Comparison of ENCODE assay signal across 9 cellular contexts in the genomic region with DNA sequence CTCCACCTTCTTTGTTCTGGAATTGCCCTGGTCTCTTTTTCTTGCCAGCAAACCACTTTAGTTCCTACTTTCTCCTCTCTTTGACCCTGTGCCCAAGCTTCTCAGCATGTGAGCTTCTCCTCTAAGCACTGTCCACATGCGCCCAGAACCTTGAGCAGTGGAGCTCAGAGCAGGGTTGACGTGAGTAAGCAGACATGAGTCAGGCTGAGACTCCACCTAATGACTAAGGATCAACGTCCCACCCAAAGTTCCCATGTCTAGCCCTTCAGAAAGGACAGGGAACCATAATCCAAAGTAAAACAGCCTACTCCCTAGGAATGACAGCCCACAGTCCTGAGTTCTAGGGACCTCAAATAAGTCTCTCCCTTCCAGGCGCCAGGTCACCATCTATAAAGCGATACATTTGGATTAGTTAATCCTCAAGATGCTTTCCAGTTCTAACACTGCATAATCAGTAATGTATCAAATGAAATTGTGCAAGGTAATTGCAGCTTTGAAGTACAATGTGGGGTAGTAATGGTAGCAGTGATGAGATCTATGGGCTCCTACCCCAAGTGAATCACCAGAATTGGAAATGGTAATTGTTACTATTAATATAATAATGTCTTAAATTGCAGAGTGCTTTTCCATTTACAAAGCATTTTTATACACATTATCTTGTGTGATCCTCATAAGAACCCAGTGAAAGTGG. TPM values are rescaled to one million over a fixed set of nuclear protein-coding genes. Genes with fewer than 3 reads are reported as not detected.
DNase-seq lines count a peak whose midpoint lies in the region; ATAC-seq, FAIRE-seq and TF ChIP-seq lines count a peak whose summit lies in the region.
"Had no signal": no experiment of that assay in that cellular context is flagged by ENCODE, and none has a peak within 500 bp of the region (broad histone marks: within the 10 kb centered on the region; RNA-seq: fewer than 3 reads in every experiment).

No MANE protein-coding gene starts in this region.

- POLR2A ChIA-PET in SK-N-SH (lab: Yijun Ruan, JAX), result no interaction called here

- H3K4me1 ChIP-seq in SK-N-SH (ENCODE audit: control insufficient read depth in 1 of 2, insufficient read depth in 2 of 2, low read depth in 1 of 2, low read length in 1 of 2), result peaks cover 8 to 19% of the 10 kb centered on the region in 2 experiments; a peak in 2 of 4 replicates
- H3K4me1 ChIP-seq in skeletal muscle tissue (ENCODE audit: control insufficient read depth in 3 of 3, insufficient read depth in 3 of 3, low read length in 3 of 3), result peaks cover 42 to 53% (median 46%) of the 10 kb centered on the region in 3 donors

- H3K27me3 ChIP-seq in SK-N-SH (ENCODE audit: insufficient read depth) (no peaks in the 10 kb centered on the region), skeletal muscle tissue (ENCODE audit: control insufficient read depth in 3 of 3, insufficient read depth in 3 of 3, low read length in 3 of 3) (no peaks in the 10 kb centered on the region)

- H3F3A ChIP-seq in SK-N-SH (replicated peaks; ENCODE audit: insufficient read depth), result peaks cover 13% of the 10 kb centered on the region

- TF ChIP-seq RAD21 in SK-N-SH (IDR thresholded peaks at IDR 0.05; ENCODE audit: low read length), result no peak

- DNase-seq in H4 (ENCODE audit: low spot score), result peak; percentile 60
- DNase-seq in SK-N-SH, result no peak
- peak; percentile 93 for DNase-seq in fibroblast of villous mesenchyme (ENCODE audit: low read depth)
- DNase-seq in GM12891 (ENCODE audit: insufficient read length, low spot score), result no peak
- DNase-seq: H9 had no signal

- H3K36me3 ChIP-seq in SK-N-SH (replicated peaks in 1 of 2; ENCODE audit: control insufficient read depth in 1 of 2, insufficient read depth in 2 of 2, low read length in 1 of 2) (peaks cover 0 to 6% of the 10 kb centered on the region in 2 experiments), skeletal muscle tissue (ENCODE audit: control insufficient read depth in 3 of 3, insufficient read depth in 3 of 3, low read length in 3 of 3) (no peaks in the 10 kb centered on the region)

- H4K20me1 ChIP-seq in SK-N-SH (ENCODE audit: insufficient read depth), result no peaks in the 10 kb centered on the region

- no peak for FAIRE-seq in GM12891 (lab: Jason Lieb, UNC)

- peak overlapping the region; percentile 52; the same call in 1 of the 2 replicates for H2AFZ ChIP-seq in SK-N-SH (ENCODE audit: low read depth)

- H3K27ac ChIP-seq in SK-N-SH (ENCODE audit: low read depth in 2 of 2, low read length in 1 of 2) (peak overlapping the region in 1 of 2 experiments; percentile 84; a peak in 2 of 4 replicates), skeletal muscle tissue (ENCODE audit: low read depth, low read length) (peak overlapping the region; percentile 28)

- ATAC-seq in GM21737 (IDR thresholded peaks at IDR 0.05; ENCODE audit: unreplicated experiment) (no peak), HG03520 (IDR thresholded peaks at IDR 0.05; ENCODE audit: unreplicated experiment) (no peak), GM21786 (IDR thresholded peaks at IDR 0.05; ENCODE audit: unreplicated experiment) (no peak)

- no peak overlapping the region for H3K4me3 ChIP-seq in SK-N-SH (ENCODE audit: low read depth in 2 of 2, low read length in 1 of 2)
- H3K4me3 ChIP-seq in fibroblast of villous mesenchyme (ENCODE audit: low read depth, low read length), result no peak overlapping the region
- no peak overlapping the region for H3K4me3 ChIP-seq in skeletal muscle tissue (ENCODE audit: low read length in 3 of 3)

- TF ChIP-seq POLR2A in GM12891 (IDR thresholded peaks at IDR 0.05; ENCODE audit: low read depth, low read length), result no peak

- H3K9me3 ChIP-seq in SK-N-SH, result no peaks in the 10 kb centered on the region
- no peaks in the 10 kb centered on the region for H3K9me3 ChIP-seq in skeletal muscle tissue (ENCODE audit: control insufficient read depth in 3 of 3, low read length in 3 of 3)

- H3K9ac ChIP-seq in SK-N-SH, result peak overlapping the region; percentile 12; the same call in 1 of the 2 replicates
- H3K9ac ChIP-seq in skeletal muscle tissue (ENCODE audit: low read depth in 1 of 3, low read length in 3 of 3), result no peak overlapping the region

- TF ChIP-seq EP300 in SK-N-SH (IDR thresholded peaks at IDR 0.05; ENCODE audit: borderline replicate concordance in 1 of 2, low read depth in 1 of 2, low read length in 1 of 2), result no peak

- H3K9me2 ChIP-seq in SK-N-SH, result no peaks in the 10 kb centered on the region

- H3K79me2 ChIP-seq in SK-N-SH (ENCODE audit: insufficient read depth), result peaks cover 22% of the 10 kb centered on the region; the same call in 1 of the 2 replicates

- H3K4me2 ChIP-seq in SK-N-SH, result 0 out of 2 replicates have a peak overlapping the region, but pooled peaks have one; percentile 28

- WGBS in SK-N-SH (ENCODE audit: low lambda C conversion rate), result 47% methylated on average over 5 of the region's 5 CpGs

- CTCF ChIA-PET in SK-N-SH (lab: Yijun Ruan, JAX), result no interaction called here

- TF ChIP-seq CTCF in SK-N-SH (IDR thresholded peaks at IDR 0.05) (no peak), fibroblast of villous mesenchyme (IDR thresholded peaks at IDR 0.05; ENCODE audit: insufficient read depth, low read depth, low read length) (no peak)

TF ChIP-seq in SK-N-SH, 30 proteins besides CTCF, POLR2A, EP300 and RAD21 (continues in another document):
- TF ChIP-seq, protein P1, sequence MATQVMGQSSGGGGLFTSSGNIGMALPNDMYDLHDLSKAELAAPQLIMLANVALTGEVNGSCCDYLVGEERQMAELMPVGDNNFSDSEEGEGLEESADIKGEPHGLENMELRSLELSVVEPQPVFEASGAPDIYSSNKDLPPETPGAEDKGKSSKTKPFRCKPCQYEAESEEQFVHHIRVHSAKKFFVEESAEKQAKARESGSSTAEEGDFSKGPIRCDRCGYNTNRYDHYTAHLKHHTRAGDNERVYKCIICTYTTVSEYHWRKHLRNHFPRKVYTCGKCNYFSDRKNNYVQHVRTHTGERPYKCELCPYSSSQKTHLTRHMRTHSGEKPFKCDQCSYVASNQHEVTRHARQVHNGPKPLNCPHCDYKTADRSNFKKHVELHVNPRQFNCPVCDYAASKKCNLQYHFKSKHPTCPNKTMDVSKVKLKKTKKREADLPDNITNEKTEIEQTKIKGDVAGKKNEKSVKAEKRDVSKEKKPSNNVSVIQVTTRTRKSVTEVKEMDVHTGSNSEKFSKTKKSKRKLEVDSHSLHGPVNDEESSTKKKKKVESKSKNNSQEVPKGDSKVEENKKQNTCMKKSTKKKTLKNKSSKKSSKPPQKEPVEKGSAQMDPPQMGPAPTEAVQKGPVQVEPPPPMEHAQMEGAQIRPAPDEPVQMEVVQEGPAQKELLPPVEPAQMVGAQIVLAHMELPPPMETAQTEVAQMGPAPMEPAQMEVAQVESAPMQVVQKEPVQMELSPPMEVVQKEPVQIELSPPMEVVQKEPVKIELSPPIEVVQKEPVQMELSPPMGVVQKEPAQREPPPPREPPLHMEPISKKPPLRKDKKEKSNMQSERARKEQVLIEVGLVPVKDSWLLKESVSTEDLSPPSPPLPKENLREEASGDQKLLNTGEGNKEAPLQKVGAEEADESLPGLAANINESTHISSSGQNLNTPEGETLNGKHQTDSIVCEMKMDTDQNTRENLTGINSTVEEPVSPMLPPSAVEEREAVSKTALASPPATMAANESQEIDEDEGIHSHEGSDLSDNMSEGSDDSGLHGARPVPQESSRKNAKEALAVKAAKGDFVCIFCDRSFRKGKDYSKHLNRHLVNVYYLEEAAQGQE (IDR thresholded peaks at IDR 0.05; ENCODE audit: low read depth, low read length), result 0 out of 2 replicates have a peak, but pooled peaks have one; percentile 21
- TF ChIP-seq EZH2phosphoT487 (IDR thresholded peaks at IDR 0.05; ENCODE audit: borderline replicate concordance, low read depth) (no peak), YY1 (IDR thresholded peaks at IDR 0.05; ENCODE audit: low read depth) (no peak), FOSL2 (IDR thresholded peaks at IDR 0.05; ENCODE audit: borderline replicate concordance, low read depth) (peak; percentile 79), FOXM1 (IDR thresholded peaks at IDR 0.05; ENCODE audit: low read depth) (no peak)

TF ChIP-seq in GM12891, 5 proteins besides CTCF, POLR2A, EP300 and RAD21:
- no peak for TF ChIP-seq TAF1 (IDR thresholded peaks at IDR 0.05; ENCODE audit: low read depth, low read length)
- TF ChIP-seq POLR2AphosphoS5 (IDR thresholded peaks at IDR 0.05; ENCODE audit: low read depth, low read length), result no peak
- TF ChIP-seq PAX5 (IDR thresholded peaks at IDR 0.05; ENCODE audit: insufficient read depth, low read length, severe bottlenecking), result no peak
- no peak for TF ChIP-seq POU2F2 (IDR thresholded peaks at IDR 0.05; ENCODE audit: low read depth, low read length)
- no peak for TF ChIP-seq SPI1 (IDR thresholded peaks at IDR 0.05; ENCODE audit: low read depth, low read length)
TF ChIP-seq in GM12891: peak in this region for 0.

RNA-seq across cellular contexts. Expression of a gene that starts 44.5 kb away (rescaled TPM):
- 8.0 and 8.4 TPM in 2 replicates for total RNA-seq in H4 (2014; rRNA removed; shearing (Covaris generic))
- polyA plus RNA-seq in SK-N-SH (2012; rRNA removed), result 81.2 and 107 TPM in 2 replicates
- 59.4 and 73.4 TPM in 2 replicates for polyA plus RNA-seq in SK-N-SH (2012; cell fraction: cytosol; rRNA removed)
- polyA plus RNA-seq in SK-N-SH (2012; cell fraction: nucleus; rRNA removed), result 144 and 177 TPM in 2 replicates
- total RNA-seq in fibroblast of villous mesenchyme (11.0 and 36.7 TPM in 2 replicates), skeletal muscle tissue (18.8 TPM)
- polyA plus RNA-seq in GM12891 (2012; ENCODE audit: low read depth, missing spikeins), result 0.42 TPM

Comparison
In these comparisons a context has a peak if more than half of its experiments do, and no peak if none do; other contexts are left out.
1. DNase-seq: peak in H4 (single experiment) and fibroblast of villous mesenchyme (single experiment); none in SK-N-SH (single experiment) and GM12891 (single experiment).